In the genomic region with DNA sequence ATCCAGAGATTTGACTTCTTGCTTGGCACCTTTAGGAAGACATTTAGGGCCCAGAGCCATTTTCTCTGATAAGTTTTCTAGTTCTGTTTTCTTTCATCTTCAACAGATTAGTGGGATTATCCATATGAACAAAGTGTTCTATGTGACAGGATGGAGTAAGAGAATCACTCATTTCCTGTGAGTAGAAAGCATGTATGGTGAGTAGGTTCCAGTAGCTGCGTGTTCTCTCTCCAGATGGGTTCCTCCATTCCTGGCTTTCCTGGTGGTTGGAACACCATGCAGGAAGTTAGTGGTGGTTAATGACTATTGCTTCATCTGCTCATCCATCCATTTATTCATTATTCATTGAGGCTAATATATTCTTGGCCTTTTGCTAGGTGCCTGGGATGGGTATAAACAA, we compare ENCODE assay signal across 28 cellular contexts. TPM values are rescaled to one million over a fixed set of nuclear protein-coding genes. Genes with fewer than 3 reads are reported as not detected.
"Had no signal": no experiment of that assay in that cellular context is flagged by ENCODE, and none has a peak within 500 bp of the region (broad histone marks: within the 10 kb centered on the region; RNA-seq: fewer than 3 reads in every experiment).

No MANE protein-coding gene starts in this region.

- H3K36me3 ChIP-seq: ascending aorta, SJCRH30, WERI-Rb-1 had no signal

- H3K4me1 Mint-ChIP-seq: activated naive CD8-positive, alpha-beta T cell treated with anti-CD3 and anti-CD28 coated beads, Interleukin-2, amount 10 ng/mL, durations not matched to agents 7 days and 5 days; central memory CD8-positive, alpha-beta T cell had no signal

- DNase-seq: activated CD4-positive, alpha-beta T cell treated with anti-CD3 and anti-CD28 coated beads for 4 hours; activated CD8-positive, alpha-beta memory T cell treated with anti-CD3 and anti-CD28 coated beads, Interleukin-2, amount 50 U/mL, for 4 hours; activated CD8-positive, alpha-beta T cell treated with anti-CD3 and anti-CD28 coated beads for 36 hours; activated naive CD4-positive, alpha-beta T cell treated with anti-CD3 and anti-CD28 coated beads, Interleukin-2, amount 50 U/mL, for 16 hours; activated naive CD8-positive, alpha-beta T cell treated with anti-CD3 and anti-CD28 coated beads, Interleukin-2, amount 10 ng/mL, durations not matched to agents 7 days and 5 days; activated T-cell treated with anti-CD3 and anti-CD28 coated beads, Interleukin-2, amount 50 U/mL, for 72 hours; amniotic stem cell; body of pancreas; NCI-H1092; NCI-H1417; NCI-H1930; NCI-H2171; NCI-H2227 treated with DMSO at 0.1 percent for 48 hours; NCI-H526; NCI-H774; Right ventricle myocardium superior; RPMI8226; SJCRH30; SK-N-SH; T-helper 1 cell; WERI-Rb-1 had no signal

- H3K27ac Mint-ChIP-seq: activated CD8-positive, alpha-beta T cell treated with anti-CD3 and anti-CD28 coated beads for 36 hours; activated naive CD8-positive, alpha-beta T cell treated with anti-CD3 and anti-CD28 coated beads, Interleukin-2, amount 10 ng/mL, durations not matched to agents 7 days and 5 days; activated T-cell treated with anti-CD3 and anti-CD28 coated beads, Interleukin-2, amount 50 U/mL, for 72 hours had no signal

- H3K4me3 ChIP-seq: ascending aorta, body of pancreas, SJCRH30 had no signal

- H3K27me3 ChIP-seq: ascending aorta, body of pancreas, SJCRH30 had no signal

- ATAC-seq: activated CD4-positive, CD25-positive, alpha-beta regulatory T cell treated with anti-CD3 and anti-CD28 coated beads, Interleukin-2, amount 50 U/mL, for 24 hours; activated CD8-positive, alpha-beta T cell treated with anti-CD3 and anti-CD28 coated beads for 36 hours; activated T-cell treated with anti-CD3 and anti-CD28 coated beads, Interleukin-2, amount 50 U/mL, for 72 hours; body of pancreas had no signal

- H3K4me3 Mint-ChIP-seq: activated CD8-positive, alpha-beta T cell treated with anti-CD3 and anti-CD28 coated beads for 36 hours; activated naive CD8-positive, alpha-beta T cell treated with anti-CD3 and anti-CD28 coated beads, Interleukin-2, amount 10 ng/mL, durations not matched to agents 7 days and 5 days; activated T-cell treated with anti-CD3 and anti-CD28 coated beads, Interleukin-2, amount 50 U/mL, for 72 hours; central memory CD8-positive, alpha-beta T cell had no signal

- H3K4me1 ChIP-seq: ascending aorta, body of pancreas had no signal

- H3K4me2 ChIP-seq: KMS-11, SK-N-SH had no signal

- H3K9ac ChIP-seq: KMS-11, SK-N-SH had no signal

- H3K27me3 Mint-ChIP-seq: activated CD8-positive, alpha-beta T cell treated with anti-CD3 and anti-CD28 coated beads for 36 hours; activated naive CD8-positive, alpha-beta T cell treated with anti-CD3 and anti-CD28 coated beads, Interleukin-2, amount 10 ng/mL, durations not matched to agents 7 days and 5 days; central memory CD8-positive, alpha-beta T cell had no signal

- H3K27ac ChIP-seq: ascending aorta, body of pancreas, KMS-11, SJCRH30, WERI-Rb-1 had no signal

RNA-seq across cellular contexts. Expression of gene EFCAB8, which starts 54.0 kb away (rescaled TPM):
- total RNA-seq: ascending aorta, MCF 10A, NCI-H460, OCI-LY7, Right ventricle myocardium superior had no signal
- polyA plus RNA-seq: SK-N-SH had no signal
